In genomic region chr16:3106205-3106928, GRCh38 we compare ENCODE assay signal across 8 cellular contexts. TPM values are rescaled to one million over a fixed set of nuclear protein-coding genes. Genes with fewer than 3 reads are reported as not detected.
DNase-seq lines count a peak whose midpoint lies in the region; ATAC-seq, FAIRE-seq and TF ChIP-seq lines count a peak whose summit lies in the region.

No MANE protein-coding gene starts in this region.

- H3K27me3 ChIP-seq in right atrium auricular region, result no peaks in the 10 kb centered on the region

- no peaks in the 10 kb centered on the region for H3K36me3 ChIP-seq in right atrium auricular region

- in situ Hi-C loops in GM13977 (cut with MboI; ENCODE audit: low pct_unique_long_range_greater_than_20kb, low sequenced_read_pairs, unreplicated experiment), result no loop called here

- peak overlapping the region; percentile 90 for H3K27ac Mint-ChIP-seq in T-helper 17 cell

- H3K4me3 ChIP-seq in right atrium auricular region, result peak overlapping the region; percentile 54 to 72

- H3K27ac ChIP-seq in angular gyrus (ENCODE audit: low read depth, low read length) (peak overlapping the region; percentile 62), right atrium auricular region (peak overlapping the region; percentile 75 to 84)

- DNase-seq in GM13977 (ENCODE audit: low spot score) (peak; percentile 99), NCI-H1694 (lab: John Stamatoyannopoulos, UW) (peak; percentile 54), T-helper 17 cell (peak; percentile 84 to 91 (median 88)), right atrium auricular region (ENCODE audit: low spot score) (peak; percentile 91), pulmonary artery endothelial cell (ENCODE audit: low read depth, low spot score) (peak; percentile 67), urothelium cell line (ENCODE audit: low spot score) (peak; percentile 99)

- TF ChIP-seq CTCF in GM13977 (IDR thresholded peaks at IDR 0.05; ENCODE audit: extremely low read depth, insufficient read depth, missing control alignments) (no peak), right atrium auricular region (IDR thresholded peaks at IDR 0.05) (peak in 1 of 2 donors; percentile 21)

- peaks cover 17% of the 10 kb centered on the region for H3K4me1 Mint-ChIP-seq in T-helper 17 cell

- no peaks in the 10 kb centered on the region for H3K27me3 Mint-ChIP-seq in T-helper 17 cell

- H3K9me3 ChIP-seq in T-helper 17 cell (ENCODE audit: control insufficient read depth, low read length, poor library complexity, severe bottlenecking) (no peaks in the 10 kb centered on the region), right atrium auricular region (no peaks in the 10 kb centered on the region)

- H3K4me3 Mint-ChIP-seq in T-helper 17 cell, result peak overlapping the region; percentile 87

- no peaks in the 10 kb centered on the region for H3K36me3 Mint-ChIP-seq in T-helper 17 cell (ENCODE audit: low read depth)

- peaks cover 0 to 20% of the 10 kb centered on the region in 2 donors for H3K4me1 ChIP-seq in right atrium auricular region

- ATAC-seq in HG02852 (IDR thresholded peaks at IDR 0.05; ENCODE audit: unreplicated experiment) (peak; percentile 75), T-helper 17 cell (peak; percentile 97)

- FAIRE-seq in urothelium cell line (lab: Jason Lieb, UNC), result no peak

RNA-seq across cellular contexts. Expression of gene ZNF205, which starts 6.0 kb away (rescaled TPM):
- total RNA-seq in T-helper 17 cell, result not detected
- total RNA-seq in right atrium auricular region, result 10 to 100 TPM; 10.5 to 12.4 TPM
- 21.3 and 22.5 TPM in 2 replicates for total RNA-seq in pulmonary artery endothelial cell

RNA-seq across cellular contexts. Expression of gene ZSCAN10, which starts 7.3 kb away (rescaled TPM):
- total RNA-seq in T-helper 17 cell, result under 1 TPM; 0.12 to 0.26 TPM
- total RNA-seq in right atrium auricular region, result not detected
- total RNA-seq in pulmonary artery endothelial cell, result not detected in 2 replicates

RNA-seq across cellular contexts. Expression of gene ZNF213, which starts 28.5 kb away (rescaled TPM):
- total RNA-seq in T-helper 17 cell (1 to 10 TPM; 3.1 to 3.4 TPM), right atrium auricular region (1 to 10 TPM; 7.3 to 7.9 TPM), pulmonary artery endothelial cell (4.8 and 5.0 TPM in 2 replicates)

RNA-seq across cellular contexts. Expression of gene IL32, which starts 40.9 kb away (rescaled TPM):
- total RNA-seq in T-helper 17 cell (1,000 to 10,000 TPM; 1,099 to 1,147 TPM), right atrium auricular region (10 to 100 TPM; 52.9 to 56.0 TPM), pulmonary artery endothelial cell (33.7 and 60.3 TPM in 2 replicates)

Comparison
In these comparisons a context has a peak if more than half of its experiments do, and no peak if none do; other contexts are left out.
1. Peak in every context shown above with its lines: DNase-seq, ATAC-seq, H3K4me3 ChIP-seq and H3K27ac ChIP-seq.
2. RNA of gene ZNF205, which starts 6.0 kb away (total RNA-seq): 21.3 to 22.5 TPM in pulmonary artery endothelial cell and 10.5 to 12.4 TPM in right atrium auricular region; not detected in T-helper 17 cell; every median in the first group is over 10 times any median in the second.